19 cellular contexts compared by ENCODE assay signal in the genomic region with DNA sequence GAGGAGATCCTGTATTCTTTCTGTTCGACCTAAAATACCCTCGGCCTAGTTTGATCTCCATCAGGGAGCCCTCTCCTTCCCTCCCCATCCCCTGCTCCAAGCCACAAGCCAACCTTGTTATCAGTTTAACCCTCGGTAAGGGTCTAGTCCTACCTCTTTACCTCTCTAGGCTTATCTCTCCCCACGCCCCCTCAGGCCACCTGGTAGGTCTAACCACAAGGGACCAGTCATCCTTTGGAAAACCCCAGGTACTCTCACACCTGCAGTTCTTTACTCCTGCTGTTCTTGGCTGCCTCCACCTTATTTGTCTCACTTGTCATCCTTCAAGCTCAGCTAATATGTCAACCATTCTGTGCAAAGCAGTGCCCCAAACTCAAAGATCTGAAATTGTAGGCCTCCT.
"Had no signal": no experiment of that assay in that cellular context is flagged by ENCODE, and none has a peak within 500 bp of the region (broad histone marks: within the 10 kb centered on the region; RNA-seq: fewer than 3 reads in every experiment).

No MANE protein-coding gene starts in this region.

- H3K27me3 ChIP-seq: ascending aorta, cardiac muscle cell, sigmoid colon, testis had no signal

- ATAC-seq: naive thymus-derived CD8-positive, alpha-beta T cell; SK-N-SH treated with all-trans-retinoic acid at 6 μM for 48 hours had no signal

- H3K4me3 ChIP-seq: ascending aorta, cardiac muscle cell, sigmoid colon, testis had no signal

- H3K27me3 Mint-ChIP-seq: activated CD4-positive, alpha-beta memory T cell treated with anti-CD3 and anti-CD28 coated beads, Interleukin-2, amount 10 ng/mL, durations not matched to agents 7 days and 5 days had no signal

- H3K4me3 Mint-ChIP-seq: activated CD4-positive, alpha-beta memory T cell treated with anti-CD3 and anti-CD28 coated beads, Interleukin-2, amount 10 ng/mL, durations not matched to agents 7 days and 5 days; naive thymus-derived CD8-positive, alpha-beta T cell; stimulated activated naive CD8-positive, alpha-beta T cell treated with anti-CD3 and anti-CD28 coated beads, Interleukin-15, Interleukin-2, amounts not matched to agents 100 ng/mL and 50 ng/mL, for 24 hours had no signal

- H3K27ac ChIP-seq: ascending aorta, cardiac muscle cell, sigmoid colon, testis had no signal

- DNase-seq: activated CD4-positive, alpha-beta memory T cell treated with anti-CD3 and anti-CD28 coated beads, Interleukin-2, amount 10 ng/mL, durations not matched to agents 7 days and 5 days; activated CD4-positive, CD25-positive, alpha-beta regulatory T cell treated with anti-CD3 and anti-CD28 coated beads, Interleukin-2, amount 50 U/mL, for 72 hours; activated CD8-positive, alpha-beta memory T cell treated with anti-CD3 and anti-CD28 coated beads, Interleukin-2, amount 50 U/mL, for 48 hours; activated naive CD4-positive, alpha-beta T cell; kidney; naive thymus-derived CD8-positive, alpha-beta T cell; nucleus accumbens; sigmoid colon; stimulated activated CD4-positive, alpha-beta T cell treated with anti-CD3 and anti-CD28 coated beads, Interleukin-12 subunit alpha, Interleukin-12 subunit beta, amount 100 ng/mL, for 4 hours; testis had no signal

- H3K4me1 ChIP-seq: ascending aorta, sigmoid colon, testis had no signal

- H3K9me3 Mint-ChIP-seq: activated CD4-positive, alpha-beta memory T cell treated with anti-CD3 and anti-CD28 coated beads, Interleukin-2, amount 10 ng/mL, durations not matched to agents 7 days and 5 days; naive thymus-derived CD8-positive, alpha-beta T cell; stimulated activated naive CD8-positive, alpha-beta T cell treated with anti-CD3 and anti-CD28 coated beads, Interleukin-15, Interleukin-2, amounts not matched to agents 100 ng/mL and 50 ng/mL, for 24 hours had no signal

- H3K4me1 Mint-ChIP-seq: activated CD4-positive, alpha-beta memory T cell treated with anti-CD3 and anti-CD28 coated beads, Interleukin-2, amount 10 ng/mL, durations not matched to agents 7 days and 5 days; naive thymus-derived CD8-positive, alpha-beta T cell had no signal

- H3K36me3 ChIP-seq: ascending aorta, cardiac muscle cell, sigmoid colon had no signal

- FAIRE-seq: colon, endothelial cell of umbilical vein, frontal cortex, kidney, TTC549, urothelium cell line had no signal

- H3K9me3 ChIP-seq: ascending aorta, sigmoid colon, testis had no signal

- H3K27ac Mint-ChIP-seq: activated CD4-positive, alpha-beta memory T cell treated with anti-CD3 and anti-CD28 coated beads, Interleukin-2, amount 10 ng/mL, durations not matched to agents 7 days and 5 days; naive thymus-derived CD8-positive, alpha-beta T cell; stimulated activated naive CD8-positive, alpha-beta T cell treated with anti-CD3 and anti-CD28 coated beads, Interleukin-15, Interleukin-2, amounts not matched to agents 100 ng/mL and 50 ng/mL, for 24 hours had no signal

- H3K36me3 Mint-ChIP-seq: naive thymus-derived CD8-positive, alpha-beta T cell had no signal
